In the genomic region with DNA sequence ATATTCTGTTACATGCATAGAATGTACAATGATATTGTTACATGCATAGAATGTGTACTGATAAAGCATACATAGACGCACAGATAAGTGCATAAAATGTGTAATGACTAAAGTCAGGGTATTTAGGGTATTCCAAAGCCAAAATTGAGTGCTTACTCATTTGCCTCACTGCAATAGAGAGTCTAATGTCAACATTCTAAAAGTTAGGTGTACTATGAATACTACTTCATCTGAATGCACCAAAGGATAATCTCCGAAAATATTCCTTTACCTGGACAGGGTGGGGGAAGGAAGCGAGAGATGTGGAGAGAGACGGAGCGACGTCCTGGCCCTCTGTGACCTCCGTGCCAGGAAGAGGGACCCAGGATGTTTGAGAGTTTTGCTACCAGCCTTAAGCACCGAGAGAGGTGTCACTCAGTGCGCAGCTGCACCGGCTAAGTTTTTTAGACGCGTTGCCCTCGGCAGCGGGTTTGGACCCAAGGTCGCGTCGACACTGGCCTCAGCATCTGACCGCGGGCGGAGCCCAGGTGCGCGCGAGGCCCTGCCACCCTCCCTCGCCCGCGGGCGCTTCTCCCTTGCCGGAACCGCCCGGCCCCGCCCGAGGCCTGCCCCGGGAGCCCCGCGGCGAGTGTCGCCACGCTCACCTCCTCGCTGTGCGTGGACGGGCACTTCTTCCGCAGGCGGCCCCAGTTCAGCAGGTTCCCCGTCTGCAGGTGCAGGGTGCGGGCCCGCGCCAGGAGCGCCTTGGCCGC, we compare ENCODE assay signal across 8 cellular contexts. TPM values are rescaled to one million over a fixed set of nuclear protein-coding genes. Genes with fewer than 3 reads are reported as not detected.
DNase-seq lines count a peak whose midpoint lies in the region; ATAC-seq and TF ChIP-seq lines count a peak whose summit lies in the region.

No MANE protein-coding gene starts in this region.

- H4K20me1 ChIP-seq in PC-9 (ENCODE audit: insufficient read depth) = peaks cover 44% of the 10 kb centered on the region

- peak overlapping the region; percentile 80 for H3K27ac ChIP-seq in PC-9

- peak overlapping the region; percentile 68 for H3K4me3 ChIP-seq in PC-9

- no TSS peak for BruUV-seq in PC-9 (replicated peaks; lab: Mats Ljungman, UMichigan)

- no peak for TF ChIP-seq CTCF in PC-9 (conservative IDR thresholded peaks at IDR 0.05)

- H3K9me3 ChIP-seq in PC-9 (ENCODE audit: insufficient read depth, low read depth) = no peaks in the 10 kb centered on the region; the same call in 1 of the 2 replicates

- peaks cover 36% of the 10 kb centered on the region for H3K36me3 ChIP-seq in PC-9 (ENCODE audit: low read depth)

- peaks cover 29% of the 10 kb centered on the region for H3F3A ChIP-seq in PC-9 (ENCODE audit: insufficient read depth, low read depth)

- ATAC-seq in GM18508 (IDR thresholded peaks at IDR 0.05; ENCODE audit: insufficient read depth, unreplicated experiment) = peak; percentile 33
- ATAC-seq in HG02981 (IDR thresholded peaks at IDR 0.05; ENCODE audit: unreplicated experiment) = peak; percentile 42
- peak; percentile 33 for ATAC-seq in Right ventricle myocardium superior (ENCODE audit: poor library complexity)

- CTCF ChIA-PET in PC-9 (lab: Charles Lee) = interaction anchor here (0.7 to 1.9 kb wide), 4 partner anchors 29 to 117 kb away, joined by 3 to 7 read pairs (median 4); partner anchors contain the start of gene DNTTIP2

- H3K27me3 ChIP-seq in PC-9 (ENCODE audit: insufficient read depth, low read depth) = no peaks in the 10 kb centered on the region

- H3K79me2 ChIP-seq in PC-9 (ENCODE audit: low read depth) = peaks cover 61% of the 10 kb centered on the region

- peaks cover 41% of the 10 kb centered on the region for H3K4me1 ChIP-seq in PC-9 (replicated peaks; ENCODE audit: insufficient read depth)

- H3K9me2 ChIP-seq in PC-9 (ENCODE audit: insufficient read depth) = no peaks in the 10 kb centered on the region

- POLR2A ChIA-PET in PC-9 (lab: Charles Lee; ENCODE audit: unreplicated experiment) = interaction anchor here (0.6 to 1.9 kb wide), 5 partner anchors 29 to 117 kb away, joined by 3 to 16 read pairs (median 4); no protein-coding TSS in a partner anchor

- peak overlapping the region; percentile 92 for H3K4me2 ChIP-seq in PC-9

- intact Hi-C loops in PC-9 (cut with micrococcal nuclease; ENCODE audit: unreplicated experiment) (loop anchor here (1.0 to 5.0 kb wide), 4 partner anchors 56 to 899 kb away; no protein-coding TSS in a partner anchor), Right ventricle myocardium superior (cut with DNase I) (no loop called here), posterior vena cava (cut with DNase I) (no loop called here)

- H2AFZ ChIP-seq in PC-9 = peak overlapping the region; percentile 29; the same call in 1 of the 2 replicates

- peak; percentile 10 for DNase-seq in A172 (ENCODE audit: low spot score)
- peak; percentile 60 to 68 for DNase-seq in PC-9
- peak; percentile 47 for DNase-seq in activated effector memory CD4-positive, alpha-beta T cell treated with Interleukin-2 at 50 U/mL for 16 hours
- DNase-seq in Right ventricle myocardium superior = peak; percentile 67
- peak; percentile 84 for DNase-seq in posterior vena cava (ENCODE audit: low spot score)
- DNase-seq in ureter (ENCODE audit: low spot score) = peak; percentile 46

RNA-seq across cellular contexts. Expression of gene GCLM, which starts 0.7 kb away (rescaled TPM):
- 18.7 and 26.6 TPM in 2 replicates for total RNA-seq in A172 (2014; rRNA removed; shearing (Covaris generic))
- 270 and 272 TPM in 2 replicates for total RNA-seq in PC-9 (2021)
- 9.6 TPM for total RNA-seq in Right ventricle myocardium superior
- 10 to 100 TPM in 1 of 2 donors, 1 to 10 TPM in 1; 9.7 to 16.8 TPM for total RNA-seq in posterior vena cava
- total RNA-seq in ureter = 12.6 TPM

RNA-seq across cellular contexts. Expression of gene DNTTIP2, which starts 29.6 kb away (rescaled TPM):
- total RNA-seq in A172 (2014; rRNA removed; shearing (Covaris generic)) = 57.8 and 58.2 TPM in 2 replicates
- total RNA-seq in PC-9 (2021) (85.7 and 93.4 TPM in 2 replicates), Right ventricle myocardium superior (32.0 TPM), posterior vena cava (10 to 100 TPM; 48.3 to 77.8 TPM), ureter (60.4 TPM)

Comparison
In these comparisons a context has a peak if more than half of its experiments do, and no peak if none do; other contexts are left out.
1. Peak in every context shown above with its lines: DNase-seq, ATAC-seq, H3K4me3 ChIP-seq and H3K27ac ChIP-seq.
2. DNase-seq: peak in every context shown above with its lines; median percentile 84 in posterior vena cava; 67 in Right ventricle myocardium superior; 64 in PC-9; 47 in activated effector memory CD4-positive, alpha-beta T cell treated with Interleukin-2 at 50 U/mL for 16 hours; 46 in ureter; 10 in A172.